ENCODE assay signal across 27 cellular contexts in the genomic region with DNA sequence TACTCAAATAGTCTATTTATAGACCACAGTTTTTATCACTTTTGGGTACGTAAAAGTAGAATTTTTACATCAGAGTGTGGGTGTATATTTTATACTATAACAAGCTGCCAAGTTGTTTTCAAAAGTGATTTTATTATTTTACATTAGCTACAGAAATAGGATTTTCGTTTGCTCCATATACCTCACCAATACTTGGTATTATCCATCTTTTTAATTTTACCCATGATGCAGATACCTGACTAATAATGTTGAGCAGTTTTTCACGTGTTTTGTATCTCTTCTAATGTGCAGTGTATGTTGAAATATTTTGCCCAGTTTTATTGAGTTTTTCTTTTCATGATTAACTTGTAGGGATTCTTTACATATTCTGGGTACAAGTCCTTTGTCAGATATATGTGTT.
"Had no signal": no experiment of that assay in that cellular context is flagged by ENCODE, and none has a peak within 500 bp of the region (broad histone marks: within the 10 kb centered on the region; RNA-seq: fewer than 3 reads in every experiment).

No MANE protein-coding gene starts in this region.

- FAIRE-seq: endothelial cell of umbilical vein, frontal cortex had no signal

- DNase-seq: colonic mucosa; cortex of kidney; dermis blood vessel endothelial cell; dorsolateral prefrontal cortex; effector CD4-positive, alpha-beta T cell; effector CD8-positive, alpha-beta T cell; effector memory CD4-positive, alpha-beta T cell; effector memory CD8-positive, alpha-beta T cell; endodermal cell; erythroblast; esophagus squamous epithelium; foreskin fibroblast; foreskin keratinocyte; foreskin melanocyte; gastrocnemius medialis; glutamatergic neuron; heart left ventricle; heart right ventricle had no signal

- H3K4me3 Mint-ChIP-seq: dendritic cell treated with granulocyte-macrophage colony-stimulating factor and Interleukin-4, amounts not matched to agents 40 ng/mL and 50 ng/mL, for 4 days; effector memory CD8-positive, alpha-beta T cell had no signal

- H3K9me3 ChIP-seq: colonic mucosa, gastrocnemius medialis had no signal

- H3K27ac ChIP-seq: colonic mucosa, coronary artery, dorsolateral prefrontal cortex, epithelial cell of prostate, esophagus muscularis mucosa, esophagus squamous epithelium, foreskin keratinocyte, gastrocnemius medialis, gastroesophageal sphincter, heart left ventricle, heart right ventricle, hepatocyte had no signal

- H3K4me1 ChIP-seq: colonic mucosa, esophagus muscularis mucosa, esophagus squamous epithelium, foreskin keratinocyte, gastrocnemius medialis, gastroesophageal sphincter, heart left ventricle, heart right ventricle had no signal

- ATAC-seq: effector memory CD8-positive, alpha-beta T cell; esophagus mucosa; foreskin keratinocyte; gastrocnemius medialis; gastroesophageal sphincter; heart left ventricle; heart right ventricle had no signal

- H3K27ac Mint-ChIP-seq: dendritic cell treated with granulocyte-macrophage colony-stimulating factor and Interleukin-4, amounts not matched to agents 40 ng/mL and 50 ng/mL, for 4 days; effector memory CD8-positive, alpha-beta T cell; endodermal cell had no signal

- H3K4me3 ChIP-seq: colonic mucosa, coronary artery, dorsolateral prefrontal cortex, esophagus muscularis mucosa, esophagus squamous epithelium, gastrocnemius medialis, gastroesophageal sphincter, heart left ventricle, heart right ventricle, hepatocyte had no signal

- H3K36me3 ChIP-seq: colonic mucosa, esophagus muscularis mucosa, esophagus squamous epithelium, gastrocnemius medialis, gastroesophageal sphincter, heart left ventricle, heart right ventricle had no signal
